In genomic region chr2:31199206-31199605, GRCh38 we compare ENCODE assay signal across 19 cellular contexts. TPM values are rescaled to one million over a fixed set of nuclear protein-coding genes. Genes with fewer than 3 reads are reported as not detected.
DNase-seq lines count a peak whose midpoint lies in the region; ATAC-seq and TF ChIP-seq lines count a peak whose summit lies in the region.
"Had no signal": no experiment of that assay in that cellular context is flagged by ENCODE, and none has a peak within 500 bp of the region (broad histone marks: within the 10 kb centered on the region; RNA-seq: fewer than 3 reads in every experiment).

No MANE protein-coding gene starts in this region.

- TF ChIP-seq CTCF in coronary artery (IDR thresholded peaks at IDR 0.05): no peak

- ATAC-seq in memory B cell (ENCODE audit: low read depth) (no peak), GM18907 (IDR thresholded peaks at IDR 0.05; ENCODE audit: unreplicated experiment) (no peak)
- ATAC-seq: CD8-positive, alpha-beta T cell had no signal

- H3K27ac ChIP-seq in coronary artery: no peak overlapping the region
- H3K27ac ChIP-seq: 22Rv1, BLaER1, C4-2B had no signal

- H3K36me3 Mint-ChIP-seq in memory B cell: peaks cover 15% of the 10 kb centered on the region
- H3K36me3 Mint-ChIP-seq: CD8-positive, alpha-beta T cell had no signal

- H3K4me3 Mint-ChIP-seq in memory B cell: no peak overlapping the region
- H3K4me3 Mint-ChIP-seq: B cell; CD4-positive, CD25-positive, alpha-beta regulatory T cell; CD8-positive, alpha-beta T cell; HFFc6 had no signal

- peak; percentile 26 for DNase-seq in activated CD8-positive, alpha-beta memory T cell treated with anti-CD3 and anti-CD28 coated beads for 24 hours
- no peak for DNase-seq in activated CD8-positive, alpha-beta memory T cell treated with anti-CD3 and anti-CD28 coated beads, Interleukin-2, amount 50 U/mL, for 48 hours
- DNase-seq in coronary artery (ENCODE audit: low spot score) (peak; percentile 52), memory B cell (ENCODE audit: low spot score in 2 of 2) (no peak), ureter (ENCODE audit: low spot score) (peak; percentile 15), NCI-H187 (lab: John Stamatoyannopoulos, UW) (no peak)
- DNase-seq: Caco-2; CD4-positive, CD25-positive, alpha-beta regulatory T cell; CD8-positive, alpha-beta T cell; DMS153; DND-41; GOT3; HFFc6 had no signal

- H3K9me3 Mint-ChIP-seq in memory B cell: peaks cover 4% of the 10 kb centered on the region
- H3K9me3 Mint-ChIP-seq: CD4-positive, CD25-positive, alpha-beta regulatory T cell; CD8-positive, alpha-beta T cell; HFFc6 had no signal

- no peak overlapping the region for H3K4me3 ChIP-seq in coronary artery
- H3K4me3 ChIP-seq: BLaER1, HAP-1 had no signal

- H3K27ac Mint-ChIP-seq in memory B cell: peak overlapping the region; percentile 7
- H3K27ac Mint-ChIP-seq: B cell; CD4-positive, CD25-positive, alpha-beta regulatory T cell; CD8-positive, alpha-beta T cell; HFFc6 had no signal

- H3K4me1 Mint-ChIP-seq in memory B cell: peaks cover 2% of the 10 kb centered on the region
- H3K4me1 Mint-ChIP-seq: CD4-positive, CD25-positive, alpha-beta regulatory T cell had no signal

- no peaks in the 10 kb centered on the region for H3K27me3 Mint-ChIP-seq in memory B cell
- H3K27me3 Mint-ChIP-seq: B cell had no signal

RNA-seq across cellular contexts. Expression of gene CAPN14, which starts 18.1 kb away (rescaled TPM):
- total RNA-seq in ureter: 0.62 TPM

RNA-seq across cellular contexts. Expression of gene EHD3, which starts 34.7 kb away (rescaled TPM):
- total RNA-seq in ureter: 12.7 TPM
- total RNA-seq: Caco-2 had no signal

Comparison
In these comparisons a context has a peak if more than half of its experiments do, and no peak if none do; other contexts are left out.
1. DNase-seq: peak in activated CD8-positive, alpha-beta memory T cell treated with anti-CD3 and anti-CD28 coated beads for 24 hours (single experiment), coronary artery (single experiment) and ureter (single experiment); none in activated CD8-positive, alpha-beta memory T cell treated with anti-CD3 and anti-CD28 coated beads, Interleukin-2, amount 50 U/mL, for 48 hours (single experiment), memory B cell (0 of 2) and NCI-H187 (0 of 2).